In genomic region chr5:93078082-93079038, GRCh38 we compare ENCODE assay signal across 8 cellular contexts.
DNase-seq lines count a peak whose midpoint lies in the region; ATAC-seq lines count a peak whose summit lies in the region.

No MANE protein-coding gene starts in this region.

- no peak overlapping the region for H3K4me2 ChIP-seq in Karpas-422 (ENCODE audit: low read depth, low read length, poor library complexity, severe bottlenecking)

- no peaks in the 10 kb centered on the region for H3K27me3 ChIP-seq in Karpas-422 (ENCODE audit: low read length)

- DNase-seq in AG08395 (ENCODE audit: low spot score) (peak; percentile 85), SK-N-DZ (ENCODE audit: low spot score) (peak; percentile 22), globus pallidus (ENCODE audit: low spot score) (peak; percentile 66), pulmonary artery endothelial cell (ENCODE audit: low read depth, low spot score) (peak; percentile 97), SKM-1 (lab: John Stamatoyannopoulos, UW; ENCODE audit: unreplicated experiment) (no peak), Karpas-422 (no peak)

- no peaks in the 10 kb centered on the region for H3K4me1 ChIP-seq in Karpas-422 (ENCODE audit: low read length)

- H4K20me1 ChIP-seq in Karpas-422 (ENCODE audit: insufficient read depth, low read depth, low read length): no peaks in the 10 kb centered on the region

- H3K9me2 ChIP-seq in Karpas-422 (replicated peaks; ENCODE audit: insufficient read depth, low read length): no peaks in the 10 kb centered on the region

- no peak overlapping the region for H2AFZ ChIP-seq in Karpas-422 (ENCODE audit: low read length)

- ATAC-seq in GM19324 (IDR thresholded peaks at IDR 0.05; ENCODE audit: low FRiP score, unreplicated experiment) (peak; percentile 73), HG03196 (IDR thresholded peaks at IDR 0.05; ENCODE audit: unreplicated experiment) (peak; percentile 82)

- no peaks in the 10 kb centered on the region for H3K9me3 ChIP-seq in Karpas-422 (ENCODE audit: low read length)

- H3K9ac ChIP-seq in Karpas-422 (ENCODE audit: low read length): no peak overlapping the region

- no peaks in the 10 kb centered on the region for H3K36me3 ChIP-seq in Karpas-422 (ENCODE audit: insufficient read depth, low read length)

- H3K4me3 ChIP-seq in Karpas-422 (ENCODE audit: low read length): no peak overlapping the region

- H3K79me2 ChIP-seq in Karpas-422 (ENCODE audit: low read length): no peaks in the 10 kb centered on the region

- H3K27ac ChIP-seq in Karpas-422 (ENCODE audit: low read length): no peak overlapping the region

Comparison
In these comparisons a context has a peak if more than half of its experiments do, and no peak if none do; other contexts are left out.
1. DNase-seq: peak in AG08395 (single experiment), SK-N-DZ (single experiment), globus pallidus (single experiment) and pulmonary artery endothelial cell (single experiment); none in SKM-1 (single experiment) and Karpas-422 (single experiment).